In genomic region chr10:46239247-46239646, GRCh38 we compare ENCODE assay signal across 20 cellular contexts. TPM values are rescaled to one million over a fixed set of nuclear protein-coding genes. Genes with fewer than 3 reads are reported as not detected.
DNase-seq lines count a peak whose midpoint lies in the region; ATAC-seq and TF ChIP-seq lines count a peak whose summit lies in the region.
"Had no signal": no experiment of that assay in that cellular context is flagged by ENCODE, and none has a peak within 500 bp of the region (broad histone marks: within the 10 kb centered on the region; RNA-seq: fewer than 3 reads in every experiment).

No MANE protein-coding gene starts in this region.

- no peak overlapping the region for H3K4me3 ChIP-seq in cardiac fibroblast (replicated peaks in 1 of 2; ENCODE audit: low read depth in 2 of 2, low read length in 2 of 2)
- H3K4me3 ChIP-seq: breast epithelium, dorsolateral prefrontal cortex, mucosa of descending colon, neural progenitor cell had no signal

- no peak overlapping the region for H3K4me3 Mint-ChIP-seq in Calu3 (ENCODE audit: low read depth, unreplicated experiment)
- H3K4me3 Mint-ChIP-seq: B cell, neural progenitor cell had no signal

- no peaks in the 10 kb centered on the region for H3K4me1 Mint-ChIP-seq in Calu3 (ENCODE audit: low read depth, unreplicated experiment)
- H3K4me1 Mint-ChIP-seq: B cell, neural progenitor cell had no signal

- no peak overlapping the region for H3K27ac Mint-ChIP-seq in Calu3 (ENCODE audit: unreplicated experiment)
- H3K27ac Mint-ChIP-seq: B cell, neural progenitor cell had no signal

- DNase-seq in DMS79 treated with DMSO at 0.1 percent for 48 hours (lab: John Stamatoyannopoulos, UW), result peak; percentile 2
- DNase-seq in DMS79 (lab: John Stamatoyannopoulos, UW), result no peak
- peak; percentile 8 to 13 for DNase-seq in cardiac fibroblast (ENCODE audit: low read depth in 2 of 2)
- DNase-seq in Calu3, result no peak
- no peak for DNase-seq in activated naive CD4-positive, alpha-beta T cell treated with Interleukin-2 at 50 U/mL for 16 hours
- no peak for DNase-seq in NCI-H1105 (lab: John Stamatoyannopoulos, UW)
- DNase-seq: dorsolateral prefrontal cortex, mucosa of descending colon, NCI-H1694, Right ventricle myocardium superior, T-helper 1 cell had no signal

- H3K9me3 Mint-ChIP-seq in Calu3 (ENCODE audit: low read depth, unreplicated experiment), result no peaks in the 10 kb centered on the region

- intact Hi-C loops in Calu3 (cut with micrococcal nuclease; ENCODE audit: unreplicated experiment), result no loop called here

- H3K27me3 Mint-ChIP-seq in Calu3 (ENCODE audit: unreplicated experiment), result peaks cover 92% of the 10 kb centered on the region

- no peaks in the 10 kb centered on the region for H3K36me3 Mint-ChIP-seq in Calu3 (ENCODE audit: insufficient read depth, unreplicated experiment)
- H3K36me3 Mint-ChIP-seq: neural progenitor cell had no signal

- CTCF ChIA-PET in Calu3 (lab: Charles Lee), result interaction anchor here (0.9 to 1.1 kb wide), 4 partner anchors 10 to 301 kb away, joined by 3 to 5 read pairs (median 3); no protein-coding TSS in a partner anchor

- no TSS peak for BruUV-seq in Calu3 (replicated peaks; lab: Mats Ljungman, UMichigan)

- TF ChIP-seq CTCF in cardiac fibroblast (IDR thresholded peaks at IDR 0.05; ENCODE audit: low read depth, low read length) (no peak), Calu3 (IDR thresholded peaks at IDR 0.05; ENCODE audit: unreplicated experiment) (no peak)

- peak; percentile 46 for ATAC-seq in GM18909 (IDR thresholded peaks at IDR 0.05; ENCODE audit: poor library complexity, unreplicated experiment)
- ATAC-seq in HG03342 (IDR thresholded peaks at IDR 0.05; ENCODE audit: unreplicated experiment), result peak; percentile 63
- ATAC-seq: mucosa of descending colon had no signal

RNA-seq across cellular contexts. Expression of gene ANTXRL, which starts 47.5 kb away (rescaled TPM):
- total RNA-seq in Calu3 (2022), result not detected in 2 replicates
- total RNA-seq: B cell, G401, liver, mucosa of descending colon, NCI-H460, pulmonary artery endothelial cell, Right ventricle myocardium superior had no signal

Comparison
In these comparisons a context has a peak if more than half of its experiments do, and no peak if none do; other contexts are left out.
1. DNase-seq: peak in DMS79 treated with DMSO at 0.1 percent for 48 hours (single experiment) and cardiac fibroblast (2 of 2); none in DMS79 (single experiment), Calu3 (single experiment), activated naive CD4-positive, alpha-beta T cell treated with Interleukin-2 at 50 U/mL for 16 hours (single experiment) and NCI-H1105 (single experiment).